1 cellular context compared by ENCODE assay signal in the genomic region with DNA sequence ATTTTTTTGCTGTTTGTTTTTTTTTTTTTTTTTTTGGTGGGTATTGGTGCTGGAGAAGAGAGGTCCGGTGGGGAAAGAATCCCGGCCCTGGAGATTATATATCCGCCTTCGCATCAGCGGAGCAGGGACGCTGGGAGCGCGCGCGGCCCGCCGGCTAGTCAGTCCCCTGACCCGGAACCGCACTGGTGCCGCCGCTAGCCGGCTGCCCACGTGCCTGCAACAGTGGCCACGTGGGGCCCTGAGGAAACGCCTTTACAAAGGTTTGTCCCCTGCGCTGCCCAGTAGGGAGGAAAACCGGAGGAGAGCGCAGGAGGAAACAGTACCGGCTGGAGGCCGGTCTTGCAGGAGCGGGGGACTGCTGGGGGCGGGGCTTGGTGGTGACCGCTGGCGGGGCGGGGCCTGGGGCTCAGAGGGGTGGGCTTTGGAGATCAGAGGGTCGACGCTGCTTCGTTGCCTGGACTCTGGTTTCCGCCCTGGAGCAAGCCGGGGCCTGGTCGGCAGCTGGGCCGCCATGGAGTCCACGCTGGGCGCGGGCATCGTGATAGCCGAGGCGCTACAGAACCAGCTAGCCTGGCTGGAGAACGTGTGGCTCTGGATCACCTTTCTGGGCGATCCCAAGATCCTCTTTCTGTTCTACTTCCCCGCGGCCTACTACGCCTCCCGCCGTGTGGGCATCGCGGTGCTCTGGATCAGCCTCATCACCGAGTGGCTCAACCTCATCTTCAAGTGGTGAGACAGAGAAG.
TF ChIP-seq lines count a peak whose summit lies in the region.

A gene with protein sequence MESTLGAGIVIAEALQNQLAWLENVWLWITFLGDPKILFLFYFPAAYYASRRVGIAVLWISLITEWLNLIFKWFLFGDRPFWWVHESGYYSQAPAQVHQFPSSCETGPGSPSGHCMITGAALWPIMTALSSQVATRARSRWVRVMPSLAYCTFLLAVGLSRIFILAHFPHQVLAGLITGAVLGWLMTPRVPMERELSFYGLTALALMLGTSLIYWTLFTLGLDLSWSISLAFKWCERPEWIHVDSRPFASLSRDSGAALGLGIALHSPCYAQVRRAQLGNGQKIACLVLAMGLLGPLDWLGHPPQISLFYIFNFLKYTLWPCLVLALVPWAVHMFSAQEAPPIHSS (plus strand): TSS at position 281 of the 743 bp plus-strand sequence. CDS start 231 bp downstream, at position 512.

TF ChIP-seq in K562, 482 proteins besides CTCF, POLR2A, EP300 and RAD21 (continued from another document and continues in another):
- TF ChIP-seq, protein P1, sequence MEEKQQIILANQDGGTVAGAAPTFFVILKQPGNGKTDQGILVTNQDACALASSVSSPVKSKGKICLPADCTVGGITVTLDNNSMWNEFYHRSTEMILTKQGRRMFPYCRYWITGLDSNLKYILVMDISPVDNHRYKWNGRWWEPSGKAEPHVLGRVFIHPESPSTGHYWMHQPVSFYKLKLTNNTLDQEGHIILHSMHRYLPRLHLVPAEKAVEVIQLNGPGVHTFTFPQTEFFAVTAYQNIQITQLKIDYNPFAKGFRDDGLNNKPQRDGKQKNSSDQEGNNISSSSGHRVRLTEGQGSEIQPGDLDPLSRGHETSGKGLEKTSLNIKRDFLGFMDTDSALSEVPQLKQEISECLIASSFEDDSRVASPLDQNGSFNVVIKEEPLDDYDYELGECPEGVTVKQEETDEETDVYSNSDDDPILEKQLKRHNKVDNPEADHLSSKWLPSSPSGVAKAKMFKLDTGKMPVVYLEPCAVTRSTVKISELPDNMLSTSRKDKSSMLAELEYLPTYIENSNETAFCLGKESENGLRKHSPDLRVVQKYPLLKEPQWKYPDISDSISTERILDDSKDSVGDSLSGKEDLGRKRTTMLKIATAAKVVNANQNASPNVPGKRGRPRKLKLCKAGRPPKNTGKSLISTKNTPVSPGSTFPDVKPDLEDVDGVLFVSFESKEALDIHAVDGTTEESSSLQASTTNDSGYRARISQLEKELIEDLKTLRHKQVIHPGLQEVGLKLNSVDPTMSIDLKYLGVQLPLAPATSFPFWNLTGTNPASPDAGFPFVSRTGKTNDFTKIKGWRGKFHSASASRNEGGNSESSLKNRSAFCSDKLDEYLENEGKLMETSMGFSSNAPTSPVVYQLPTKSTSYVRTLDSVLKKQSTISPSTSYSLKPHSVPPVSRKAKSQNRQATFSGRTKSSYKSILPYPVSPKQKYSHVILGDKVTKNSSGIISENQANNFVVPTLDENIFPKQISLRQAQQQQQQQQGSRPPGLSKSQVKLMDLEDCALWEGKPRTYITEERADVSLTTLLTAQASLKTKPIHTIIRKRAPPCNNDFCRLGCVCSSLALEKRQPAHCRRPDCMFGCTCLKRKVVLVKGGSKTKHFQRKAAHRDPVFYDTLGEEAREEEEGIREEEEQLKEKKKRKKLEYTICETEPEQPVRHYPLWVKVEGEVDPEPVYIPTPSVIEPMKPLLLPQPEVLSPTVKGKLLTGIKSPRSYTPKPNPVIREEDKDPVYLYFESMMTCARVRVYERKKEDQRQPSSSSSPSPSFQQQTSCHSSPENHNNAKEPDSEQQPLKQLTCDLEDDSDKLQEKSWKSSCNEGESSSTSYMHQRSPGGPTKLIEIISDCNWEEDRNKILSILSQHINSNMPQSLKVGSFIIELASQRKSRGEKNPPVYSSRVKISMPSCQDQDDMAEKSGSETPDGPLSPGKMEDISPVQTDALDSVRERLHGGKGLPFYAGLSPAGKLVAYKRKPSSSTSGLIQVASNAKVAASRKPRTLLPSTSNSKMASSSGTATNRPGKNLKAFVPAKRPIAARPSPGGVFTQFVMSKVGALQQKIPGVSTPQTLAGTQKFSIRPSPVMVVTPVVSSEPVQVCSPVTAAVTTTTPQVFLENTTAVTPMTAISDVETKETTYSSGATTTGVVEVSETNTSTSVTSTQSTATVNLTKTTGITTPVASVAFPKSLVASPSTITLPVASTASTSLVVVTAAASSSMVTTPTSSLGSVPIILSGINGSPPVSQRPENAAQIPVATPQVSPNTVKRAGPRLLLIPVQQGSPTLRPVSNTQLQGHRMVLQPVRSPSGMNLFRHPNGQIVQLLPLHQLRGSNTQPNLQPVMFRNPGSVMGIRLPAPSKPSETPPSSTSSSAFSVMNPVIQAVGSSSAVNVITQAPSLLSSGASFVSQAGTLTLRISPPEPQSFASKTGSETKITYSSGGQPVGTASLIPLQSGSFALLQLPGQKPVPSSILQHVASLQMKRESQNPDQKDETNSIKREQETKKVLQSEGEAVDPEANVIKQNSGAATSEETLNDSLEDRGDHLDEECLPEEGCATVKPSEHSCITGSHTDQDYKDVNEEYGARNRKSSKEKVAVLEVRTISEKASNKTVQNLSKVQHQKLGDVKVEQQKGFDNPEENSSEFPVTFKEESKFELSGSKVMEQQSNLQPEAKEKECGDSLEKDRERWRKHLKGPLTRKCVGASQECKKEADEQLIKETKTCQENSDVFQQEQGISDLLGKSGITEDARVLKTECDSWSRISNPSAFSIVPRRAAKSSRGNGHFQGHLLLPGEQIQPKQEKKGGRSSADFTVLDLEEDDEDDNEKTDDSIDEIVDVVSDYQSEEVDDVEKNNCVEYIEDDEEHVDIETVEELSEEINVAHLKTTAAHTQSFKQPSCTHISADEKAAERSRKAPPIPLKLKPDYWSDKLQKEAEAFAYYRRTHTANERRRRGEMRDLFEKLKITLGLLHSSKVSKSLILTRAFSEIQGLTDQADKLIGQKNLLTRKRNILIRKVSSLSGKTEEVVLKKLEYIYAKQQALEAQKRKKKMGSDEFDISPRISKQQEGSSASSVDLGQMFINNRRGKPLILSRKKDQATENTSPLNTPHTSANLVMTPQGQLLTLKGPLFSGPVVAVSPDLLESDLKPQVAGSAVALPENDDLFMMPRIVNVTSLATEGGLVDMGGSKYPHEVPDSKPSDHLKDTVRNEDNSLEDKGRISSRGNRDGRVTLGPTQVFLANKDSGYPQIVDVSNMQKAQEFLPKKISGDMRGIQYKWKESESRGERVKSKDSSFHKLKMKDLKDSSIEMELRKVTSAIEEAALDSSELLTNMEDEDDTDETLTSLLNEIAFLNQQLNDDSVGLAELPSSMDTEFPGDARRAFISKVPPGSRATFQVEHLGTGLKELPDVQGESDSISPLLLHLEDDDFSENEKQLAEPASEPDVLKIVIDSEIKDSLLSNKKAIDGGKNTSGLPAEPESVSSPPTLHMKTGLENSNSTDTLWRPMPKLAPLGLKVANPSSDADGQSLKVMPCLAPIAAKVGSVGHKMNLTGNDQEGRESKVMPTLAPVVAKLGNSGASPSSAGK (IDR thresholded peaks at IDR 0.05) = peak; percentile 91
- TF ChIP-seq, protein P2, sequence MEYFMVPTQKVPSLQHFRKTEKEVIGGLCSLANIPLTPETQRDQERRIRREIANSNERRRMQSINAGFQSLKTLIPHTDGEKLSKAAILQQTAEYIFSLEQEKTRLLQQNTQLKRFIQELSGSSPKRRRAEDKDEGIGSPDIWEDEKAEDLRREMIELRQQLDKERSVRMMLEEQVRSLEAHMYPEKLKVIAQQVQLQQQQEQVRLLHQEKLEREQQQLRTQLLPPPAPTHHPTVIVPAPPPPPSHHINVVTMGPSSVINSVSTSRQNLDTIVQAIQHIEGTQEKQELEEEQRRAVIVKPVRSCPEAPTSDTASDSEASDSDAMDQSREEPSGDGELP (CRISPR knock-in tag; IDR thresholded peaks at IDR 0.05; ENCODE audit: borderline replicate concordance) = peak; percentile 93
- peak; percentile 47 for TF ChIP-seq SMAD1 (IDR thresholded peaks at IDR 0.05; ENCODE audit: low read depth, low read length, partially characterized antibody)
- TF ChIP-seq GTF2A2 (tag; IDR thresholded peaks at IDR 0.05) = no peak
- no peak for TF ChIP-seq RFX5 (IDR thresholded peaks at IDR 0.05; ENCODE audit: low read depth, low read length)
- peak; percentile 78 for TF ChIP-seq ZNF384 (IDR thresholded peaks at IDR 0.05; ENCODE audit: low read depth, low read length)
- peak; percentile 79 for TF ChIP-seq HMGN3 (IDR thresholded peaks at IDR 0.05; ENCODE audit: borderline replicate concordance, extremely low read depth, insufficient read length, low read depth, low read length)
- no peak for TF ChIP-seq SNRNP70 (optimal IDR thresholded peaks at IDR 0.05; ENCODE audit: low read depth, low read length)
- peak; percentile 64; the same call in 1 of the 2 replicates for TF ChIP-seq POLR2H (tag; IDR thresholded peaks at IDR 0.05; ENCODE audit: low read depth)
- TF ChIP-seq, protein P3, sequence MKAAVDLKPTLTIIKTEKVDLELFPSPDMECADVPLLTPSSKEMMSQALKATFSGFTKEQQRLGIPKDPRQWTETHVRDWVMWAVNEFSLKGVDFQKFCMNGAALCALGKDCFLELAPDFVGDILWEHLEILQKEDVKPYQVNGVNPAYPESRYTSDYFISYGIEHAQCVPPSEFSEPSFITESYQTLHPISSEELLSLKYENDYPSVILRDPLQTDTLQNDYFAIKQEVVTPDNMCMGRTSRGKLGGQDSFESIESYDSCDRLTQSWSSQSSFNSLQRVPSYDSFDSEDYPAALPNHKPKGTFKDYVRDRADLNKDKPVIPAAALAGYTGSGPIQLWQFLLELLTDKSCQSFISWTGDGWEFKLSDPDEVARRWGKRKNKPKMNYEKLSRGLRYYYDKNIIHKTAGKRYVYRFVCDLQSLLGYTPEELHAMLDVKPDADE (conservative IDR thresholded peaks at IDR 0.05; ENCODE audit: control insufficient read depth, low read depth, low read length) = peak; percentile 96
- peak in 1 of 2 experiments; percentile 77; a peak in 1 of 4 replicates for TF ChIP-seq TEAD1 (CRISPR knock-in tag; IDR thresholded peaks at IDR 0.05)
- peak; percentile 28; the same call in 1 of the 2 replicates for TF ChIP-seq NBN (IDR thresholded peaks at IDR 0.05; ENCODE audit: low read depth)
- TF ChIP-seq JUND (IDR thresholded peaks at IDR 0.05; ENCODE audit: borderline replicate concordance, low read depth, low read length) = peak; percentile 77
- peak; percentile 48; the same call in 1 of the 3 replicates for TF ChIP-seq JUND (tag; IDR thresholded peaks at IDR 0.05; ENCODE audit: borderline replicate concordance, low read depth, low read length)
- TF ChIP-seq LARP7 (IDR thresholded peaks at IDR 0.05) = 0 out of 2 replicates have a peak, but pooled peaks have one; percentile 46
- TF ChIP-seq, protein P4, sequence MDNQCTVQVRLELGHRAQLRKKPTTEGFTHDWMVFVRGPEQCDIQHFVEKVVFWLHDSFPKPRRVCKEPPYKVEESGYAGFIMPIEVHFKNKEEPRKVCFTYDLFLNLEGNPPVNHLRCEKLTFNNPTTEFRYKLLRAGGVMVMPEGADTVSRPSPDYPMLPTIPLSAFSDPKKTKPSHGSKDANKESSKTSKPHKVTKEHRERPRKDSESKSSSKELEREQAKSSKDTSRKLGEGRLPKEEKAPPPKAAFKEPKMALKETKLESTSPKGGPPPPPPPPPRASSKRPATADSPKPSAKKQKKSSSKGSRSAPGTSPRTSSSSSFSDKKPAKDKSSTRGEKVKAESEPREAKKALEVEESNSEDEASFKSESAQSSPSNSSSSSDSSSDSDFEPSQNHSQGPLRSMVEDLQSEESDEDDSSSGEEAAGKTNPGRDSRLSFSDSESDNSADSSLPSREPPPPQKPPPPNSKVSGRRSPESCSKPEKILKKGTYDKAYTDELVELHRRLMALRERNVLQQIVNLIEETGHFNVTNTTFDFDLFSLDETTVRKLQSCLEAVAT (IDR thresholded peaks at IDR 0.05) = 0 out of 4 replicates have a peak, but pooled peaks of 1 of the 2 experiments have one; percentile 3
- peak; percentile 70; the same call in 1 of the 2 replicates for TF ChIP-seq FOXP1 (CRISPR knock-in tag; IDR thresholded peaks at IDR 0.05)
- peak; percentile 87 for TF ChIP-seq SP1 (CRISPR knock-in tag; IDR thresholded peaks at IDR 0.05)
- peak; percentile 98 to 100 for TF ChIP-seq SIN3A (IDR thresholded peaks at IDR 0.05; ENCODE audit: borderline replicate concordance in 2 of 2, control insufficient read depth in 1 of 2, low read depth in 2 of 2, low read length in 2 of 2)
- no peak for TF ChIP-seq PTBP1 (IDR thresholded peaks at IDR 0.05; ENCODE audit: low read depth, low read length)
- TF ChIP-seq, protein P5, sequence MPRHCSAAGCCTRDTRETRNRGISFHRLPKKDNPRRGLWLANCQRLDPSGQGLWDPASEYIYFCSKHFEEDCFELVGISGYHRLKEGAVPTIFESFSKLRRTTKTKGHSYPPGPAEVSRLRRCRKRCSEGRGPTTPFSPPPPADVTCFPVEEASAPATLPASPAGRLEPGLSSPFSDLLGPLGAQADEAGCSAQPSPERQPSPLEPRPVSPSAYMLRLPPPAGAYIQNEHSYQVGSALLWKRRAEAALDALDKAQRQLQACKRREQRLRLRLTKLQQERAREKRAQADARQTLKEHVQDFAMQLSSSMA (CRISPR knock-in tag; IDR thresholded peaks at IDR 0.05) = 0 out of 2 replicates have a peak, but pooled peaks have one; percentile 67
- 0 out of 2 replicates have a peak, but pooled peaks have one; percentile 31 for TF ChIP-seq EGR1 (conservative IDR thresholded peaks at IDR 0.05)
- TF ChIP-seq PHF20 (IDR thresholded peaks at IDR 0.05; ENCODE audit: partially characterized antibody) = peak; percentile 74
- TF ChIP-seq SMAD2 (IDR thresholded peaks at IDR 0.05; ENCODE audit: low read depth, low read length) = no peak
- 0 out of 2 replicates have a peak, but pooled peaks have one; percentile 36 for TF ChIP-seq MECOM (CRISPR knock-in tag; IDR thresholded peaks at IDR 0.05)
- TF ChIP-seq, protein P6, sequence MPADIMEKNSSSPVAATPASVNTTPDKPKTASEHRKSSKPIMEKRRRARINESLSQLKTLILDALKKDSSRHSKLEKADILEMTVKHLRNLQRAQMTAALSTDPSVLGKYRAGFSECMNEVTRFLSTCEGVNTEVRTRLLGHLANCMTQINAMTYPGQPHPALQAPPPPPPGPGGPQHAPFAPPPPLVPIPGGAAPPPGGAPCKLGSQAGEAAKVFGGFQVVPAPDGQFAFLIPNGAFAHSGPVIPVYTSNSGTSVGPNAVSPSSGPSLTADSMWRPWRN (IDR thresholded peaks at IDR 0.05; ENCODE audit: low read depth) = peak; percentile 64; the same call in 1 of the 2 replicates
- TF ChIP-seq TRIM24 (IDR thresholded peaks at IDR 0.05) = peak in 1 of 2 experiments; percentile 76; a peak in 2 of 4 replicates
- TF ChIP-seq RCOR1 (IDR thresholded peaks at IDR 0.05; ENCODE audit: borderline replicate concordance in 1 of 2, low read depth in 2 of 2, low read length in 2 of 2) = peak in 1 of 2 experiments; percentile 83; a peak in 3 of 4 replicates
- TF ChIP-seq MAFG (tag; conservative IDR thresholded peaks at IDR 0.05) = no peak
- peak; percentile 88; the same call in 1 of the 2 replicates for TF ChIP-seq RNF2 (IDR thresholded peaks at IDR 0.05)
- TF ChIP-seq SRF (CRISPR knock-in tag; IDR thresholded peaks at IDR 0.05) = 0 out of 4 replicates have a peak, but pooled peaks of 1 of the 2 experiments have one; percentile 15
- peak in 1 of 2 experiments; percentile 65; a peak in 1 of 4 replicates for TF ChIP-seq FOXA3 (CRISPR knock-in tag; conservative IDR thresholded peaks at IDR 0.05 in 1 of 2, IDR thresholded peaks at IDR 0.05 in 1 of 2)
- peak; percentile 82 for TF ChIP-seq CBFA2T2 (conservative IDR thresholded peaks at IDR 0.05)
- TF ChIP-seq TCF7 (IDR thresholded peaks at IDR 0.05; ENCODE audit: borderline replicate concordance) = 0 out of 2 replicates have a peak, but pooled peaks have one; percentile 66
- no peak for TF ChIP-seq SMARCC2 (IDR thresholded peaks at IDR 0.05; ENCODE audit: low read depth)
- TF ChIP-seq GABPB1 (CRISPR knock-in tag; IDR thresholded peaks at IDR 0.05) = peak; percentile 92
- TF ChIP-seq DMBX1 (CRISPR knock-in tag; IDR thresholded peaks at IDR 0.05; ENCODE audit: borderline replicate concordance) = 0 out of 2 replicates have a peak, but pooled peaks have one; percentile 29
- TF ChIP-seq, protein P7, sequence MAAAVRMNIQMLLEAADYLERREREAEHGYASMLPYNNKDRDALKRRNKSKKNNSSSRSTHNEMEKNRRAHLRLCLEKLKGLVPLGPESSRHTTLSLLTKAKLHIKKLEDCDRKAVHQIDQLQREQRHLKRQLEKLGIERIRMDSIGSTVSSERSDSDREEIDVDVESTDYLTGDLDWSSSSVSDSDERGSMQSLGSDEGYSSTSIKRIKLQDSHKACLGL (CRISPR knock-in tag; IDR thresholded peaks at IDR 0.05; ENCODE audit: borderline replicate concordance, poor library complexity, severe bottlenecking) = peak; percentile 100
